ENCODE assay signal across 9 cellular contexts in genomic region chr12:49111206-49111605, GRCh38. TPM values are rescaled to one million over a fixed set of nuclear protein-coding genes. Genes with fewer than 3 reads are reported as not detected.
DNase-seq lines count a peak whose midpoint lies in the region; ATAC-seq, FAIRE-seq and TF ChIP-seq lines count a peak whose summit lies in the region.
"Had no signal": no experiment of that assay in that cellular context is flagged by ENCODE, and none has a peak within 500 bp of the region (broad histone marks: within the 10 kb centered on the region; RNA-seq: fewer than 3 reads in every experiment).

No MANE protein-coding gene starts in this region.

- peak overlapping the region; percentile 93 for H3K4me3 Mint-ChIP-seq in osteocyte (ENCODE audit: unreplicated experiment)

- no peak overlapping the region for H3K27ac ChIP-seq in DOHH2 (ENCODE audit: low read depth, low read length)
- peak overlapping the region; percentile 67 for H3K27ac ChIP-seq in effector memory CD4-positive, alpha-beta T cell (ENCODE audit: insufficient read depth, low read length, poor library complexity, severe bottlenecking)

- no peaks in the 10 kb centered on the region for H3K9me3 Mint-ChIP-seq in osteocyte (ENCODE audit: unreplicated experiment)

- H3K4me1 ChIP-seq in DOHH2 (ENCODE audit: control insufficient read depth, low read length), result peaks cover 25% of the 10 kb centered on the region
- H3K4me1 ChIP-seq in effector memory CD4-positive, alpha-beta T cell (ENCODE audit: control insufficient read depth, insufficient read depth, low read length, poor library complexity, severe bottlenecking), result peaks cover 20% of the 10 kb centered on the region

- no peaks in the 10 kb centered on the region for H3K36me3 Mint-ChIP-seq in osteocyte (ENCODE audit: unreplicated experiment)

- H3K27me3 ChIP-seq in DOHH2 (ENCODE audit: control insufficient read depth, low read length), result no peaks in the 10 kb centered on the region
- no peaks in the 10 kb centered on the region for H3K27me3 ChIP-seq in MG63
- H3K27me3 ChIP-seq in effector memory CD4-positive, alpha-beta T cell (replicated peaks; ENCODE audit: control insufficient read depth, insufficient read depth, low read length, poor library complexity, severe bottlenecking), result no peaks in the 10 kb centered on the region

- H3K4me3 ChIP-seq in DOHH2 (ENCODE audit: low read length) (peak overlapping the region; percentile 94), MG63 (peak overlapping the region; percentile 88)
- peak overlapping the region; percentile 19 for H3K4me3 ChIP-seq in effector memory CD4-positive, alpha-beta T cell (ENCODE audit: insufficient read depth, low read depth, low read length, poor library complexity, severe bottlenecking)

- H3K36me3 ChIP-seq in DOHH2 (ENCODE audit: control insufficient read depth, low read length) (no peaks in the 10 kb centered on the region), MG63 (no peaks in the 10 kb centered on the region)
- H3K36me3 ChIP-seq in effector memory CD4-positive, alpha-beta T cell (ENCODE audit: control insufficient read depth, insufficient read depth, low read length), result peaks cover 14% of the 10 kb centered on the region

- ATAC-seq in HG02970 (IDR thresholded peaks at IDR 0.05; ENCODE audit: low FRiP score, unreplicated experiment) (no peak), HG03460 (IDR thresholded peaks at IDR 0.05; ENCODE audit: unreplicated experiment) (no peak)

- H3F3A ChIP-seq in DOHH2 (ENCODE audit: control insufficient read depth, insufficient read depth), result no peaks in the 10 kb centered on the region

- no peak for DNase-seq in MG63
- DNase-seq in effector memory CD4-positive, alpha-beta T cell, result no peak
- no peak for DNase-seq in osteocyte (ENCODE audit: extremely low spot score, unreplicated experiment)
- DNase-seq in HTR-8/SVneo (ENCODE audit: insufficient read length, low spot score), result no peak
- no peak for DNase-seq in HCEC 1CT

- H3K9me3 ChIP-seq in DOHH2 (ENCODE audit: control insufficient read depth, insufficient read depth, low read length) (no peaks in the 10 kb centered on the region), MG63 (no peaks in the 10 kb centered on the region)
- no peaks in the 10 kb centered on the region for H3K9me3 ChIP-seq in effector memory CD4-positive, alpha-beta T cell (ENCODE audit: control insufficient read depth, low read length)

- TF ChIP-seq CTCF in DOHH2 (IDR thresholded peaks at IDR 0.05; ENCODE audit: low read depth, low read length, poor library complexity, severe bottlenecking) (no peak), osteocyte (IDR thresholded peaks at IDR 0.05) (no peak)

- H3K79me2 ChIP-seq in DOHH2 (ENCODE audit: control insufficient read depth, low read length), result peaks cover 10% of the 10 kb centered on the region; the same call in 1 of the 2 replicates

- H3K27ac Mint-ChIP-seq in osteocyte (ENCODE audit: unreplicated experiment), result peak overlapping the region; percentile 96

- peak overlapping the region; percentile 94 for H3K4me2 ChIP-seq in DOHH2 (ENCODE audit: low read length)

- no peaks in the 10 kb centered on the region for H4K20me1 ChIP-seq in DOHH2 (ENCODE audit: control insufficient read depth, insufficient read depth, low read depth, low read length)

- H3K4me1 Mint-ChIP-seq in osteocyte (ENCODE audit: unreplicated experiment), result peaks cover 24% of the 10 kb centered on the region

- FAIRE-seq in HTR-8/SVneo (lab: Jason Lieb, UNC), result no peak

- H3K9me2 ChIP-seq in DOHH2 (replicated peaks; ENCODE audit: control insufficient read depth, low read length), result no peaks in the 10 kb centered on the region

- H3K27me3 Mint-ChIP-seq in osteocyte (ENCODE audit: unreplicated experiment), result no peaks in the 10 kb centered on the region

RNA-seq across cellular contexts. Expression of gene LMBR1L, which starts 0.6 kb away (rescaled TPM):
- 20.5 and 28.4 TPM in 2 replicates for total RNA-seq in MG63 (2014; rRNA removed; shearing (Covaris generic); ENCODE audit: low replicate concordance)
- total RNA-seq in osteocyte, result 85.2 and 86.1 TPM in 2 replicates

RNA-seq across cellular contexts. Expression of gene DHH, which starts 16.6 kb away (rescaled TPM):
- not detected in 2 replicates for total RNA-seq in MG63 (2014; rRNA removed; shearing (Covaris generic); ENCODE audit: low replicate concordance)
- total RNA-seq in osteocyte, result 0.13 TPM in 1 of 2 replicates, not detected in the other
- total RNA-seq: HT1080 had no signal

RNA-seq across cellular contexts. Expression of gene TUBA1B, which starts 20.0 kb away (rescaled TPM):
- 2,940 and 4,183 TPM in 2 replicates for total RNA-seq in MG63 (2014; rRNA removed; shearing (Covaris generic); ENCODE audit: low replicate concordance)
- 497 and 503 TPM in 2 replicates for total RNA-seq in osteocyte

RNA-seq across cellular contexts. Expression of gene RHEBL1, which starts 41.4 kb away (rescaled TPM):
- total RNA-seq in MG63 (2014; rRNA removed; shearing (Covaris generic); ENCODE audit: low replicate concordance), result 0.16 TPM in 1 of 2 replicates, not detected in the other
- total RNA-seq in osteocyte, result 0.86 and 1.2 TPM in 2 replicates

RNA-seq across cellular contexts. Expression of gene KMT2D, which starts 50.6 kb away (rescaled TPM):
- total RNA-seq in MG63 (2014; rRNA removed; shearing (Covaris generic); ENCODE audit: low replicate concordance), result 8.6 and 11.7 TPM in 2 replicates
- 91.2 and 97.5 TPM in 2 replicates for total RNA-seq in osteocyte

Comparison
In these comparisons a context has a peak if more than half of its experiments do, and no peak if none do; other contexts are left out.
1. H3K4me3 ChIP-seq: peak in every context shown above with its lines; median percentile 94 in DOHH2; 88 in MG63; 19 in effector memory CD4-positive, alpha-beta T cell.